1 cellular context compared by ENCODE assay signal in the genomic region with DNA sequence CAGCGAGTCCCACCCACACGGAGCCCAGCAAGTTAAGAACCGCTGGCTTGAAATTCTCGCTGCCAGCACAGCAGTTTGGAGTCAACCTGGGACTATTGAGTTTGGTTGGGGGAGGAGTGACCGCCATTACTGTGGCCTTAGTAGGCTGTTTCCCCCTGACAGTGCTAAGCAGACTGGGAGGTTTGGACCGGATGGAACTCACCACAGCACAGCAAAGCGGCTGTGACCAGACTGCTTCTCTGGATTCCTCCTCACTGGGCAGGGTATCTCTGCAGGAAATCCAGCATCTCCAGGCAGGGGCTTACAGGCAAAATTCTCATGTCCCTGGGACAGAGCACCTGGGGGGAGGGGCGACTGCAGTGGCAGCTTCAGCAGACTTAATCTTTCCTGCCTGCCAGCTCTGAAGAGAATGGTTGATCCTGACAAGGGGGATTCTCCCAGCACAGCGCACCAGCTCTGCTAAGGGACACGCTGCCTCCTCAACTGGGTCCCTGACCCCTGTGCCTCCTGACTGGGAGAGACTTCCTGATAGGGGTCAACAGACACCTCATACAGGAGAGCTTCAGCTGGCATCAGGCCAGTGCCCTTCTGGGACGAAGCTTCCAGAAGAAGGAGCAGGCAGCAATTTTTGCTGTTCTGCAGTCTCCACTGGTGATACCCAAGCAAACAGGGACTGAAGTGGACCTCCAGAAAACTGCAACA.
TF ChIP-seq lines count a peak whose summit lies in the region.

No MANE protein-coding gene starts in this region.

TF ChIP-seq in GM23338, 12 proteins besides CTCF, POLR2A, EP300 and RAD21 (continued from another document):
- TF ChIP-seq REST (IDR thresholded peaks at IDR 0.05; ENCODE audit: unreplicated experiment) (no peak), EZH2 (IDR thresholded peaks at IDR 0.05; ENCODE audit: low read depth, unreplicated experiment) (no peak), CREB1 (CRISPR knock-in tag; IDR thresholded peaks at IDR 0.05; ENCODE audit: low read depth) (no peak), ETS1 (IDR thresholded peaks at IDR 0.05) (no peak), ZNF462 (CRISPR knock-in tag; IDR thresholded peaks at IDR 0.05) (no peak), EZH2phosphoT487 (IDR thresholded peaks at IDR 0.05; ENCODE audit: unreplicated experiment) (no peak)
TF ChIP-seq in GM23338: peak in this region for 0.
